Comparison of ENCODE assay signal across 16 cellular contexts in the genomic region with DNA sequence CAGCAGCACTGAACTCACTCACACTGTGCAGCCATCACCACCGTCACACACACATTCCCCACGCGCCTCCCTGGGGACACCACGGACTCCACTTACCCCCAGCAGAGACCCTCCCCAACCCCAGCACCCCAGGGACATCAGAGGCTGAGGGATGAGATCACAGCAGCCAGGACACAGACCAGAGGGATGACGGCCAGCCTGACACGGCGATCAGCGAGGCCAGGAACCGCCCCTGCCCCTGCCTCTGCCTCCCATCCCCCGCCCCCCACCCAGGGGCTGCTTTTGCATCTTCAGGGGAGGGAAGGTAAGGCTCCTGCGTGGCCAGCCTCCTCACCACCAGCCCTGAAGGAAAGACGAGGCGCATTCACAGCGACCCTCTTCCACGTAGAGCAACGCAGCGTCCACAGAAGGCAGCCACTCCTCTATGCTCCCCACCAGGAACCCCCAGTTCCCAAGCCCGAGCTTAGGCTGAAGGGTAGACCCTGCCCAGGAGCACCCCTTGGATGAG.
DNase-seq lines count a peak whose midpoint lies in the region; ATAC-seq, FAIRE-seq and TF ChIP-seq lines count a peak whose summit lies in the region.
"Had no signal": no experiment of that assay in that cellular context is flagged by ENCODE, and none has a peak within 500 bp of the region (broad histone marks: within the 10 kb centered on the region; RNA-seq: fewer than 3 reads in every experiment).

No MANE protein-coding gene starts in this region.

- H3K27me3 Mint-ChIP-seq in MCF 10A (ENCODE audit: insufficient read depth, unreplicated experiment) (no peaks in the 10 kb centered on the region), astrocyte (ENCODE audit: low read depth, unreplicated experiment) (no peaks in the 10 kb centered on the region)
- H3K27me3 Mint-ChIP-seq: naive thymus-derived CD4-positive, alpha-beta T cell; T-cell had no signal

- TF ChIP-seq CTCF in MCF 10A (IDR thresholded peaks at IDR 0.05; ENCODE audit: unreplicated experiment) (no peak), breast epithelium (IDR thresholded peaks at IDR 0.05) (no peak), astrocyte (IDR thresholded peaks at IDR 0.05; ENCODE audit: insufficient read depth, low read depth, low read length) (no peak), psoas muscle (IDR thresholded peaks at IDR 0.05) (no peak)

- H3K23ac ChIP-seq in mesenchymal stem cell (ENCODE audit: low read length in 2 of 2), result no peak overlapping the region

- H3K9ac ChIP-seq in astrocyte (ENCODE audit: low read length), result peak overlapping the region; percentile 43
- H3K9ac ChIP-seq in mesenchymal stem cell (ENCODE audit: low read length), result no peak overlapping the region
- H3K9ac ChIP-seq: KMS-11 had no signal

- H3K4me2 ChIP-seq in astrocyte (ENCODE audit: low read length), result no peak overlapping the region
- no peak overlapping the region for H3K4me2 ChIP-seq in mesenchymal stem cell (ENCODE audit: low read length, poor library complexity, severe bottlenecking)
- H3K4me2 ChIP-seq: KMS-11 had no signal

- H3K27ac Mint-ChIP-seq in MCF 10A (ENCODE audit: low read depth, unreplicated experiment) (peak overlapping the region; percentile 83), astrocyte (ENCODE audit: unreplicated experiment) (peak overlapping the region; percentile 75)
- H3K27ac Mint-ChIP-seq: naive thymus-derived CD4-positive, alpha-beta T cell; T-cell had no signal

- 75% methylated on average over 17 of the region's 18 CpGs for WGBS in mesenchymal stem cell
- 83 to 85% (median 85%) methylated on average over 16 to 18 of the region's 18 CpGs for WGBS in psoas muscle, 3 donors

- BruUV-seq in MCF 10A (replicated peaks; lab: Mats Ljungman, UMichigan), result no TSS peak

- H2AFZ ChIP-seq in astrocyte (ENCODE audit: low read depth, low read length), result no peak overlapping the region
- no peak overlapping the region for H2AFZ ChIP-seq in mesenchymal stem cell (ENCODE audit: low read depth, low read length)

- H2BK12ac ChIP-seq in mesenchymal stem cell (ENCODE audit: low read length in 2 of 2), result peak overlapping the region; percentile 56 to 69

- H3K4me3 ChIP-seq in breast epithelium, result no peak overlapping the region
- H3K4me3 ChIP-seq in astrocyte (ENCODE audit: insufficient read depth, low read depth, low read length), result no peak overlapping the region
- H3K4me3 ChIP-seq in mesenchymal stem cell (ENCODE audit: insufficient read depth in 1 of 2, low read depth in 1 of 2, low read length in 2 of 2), result no peak overlapping the region
- no peak overlapping the region for H3K4me3 ChIP-seq in psoas muscle
- H3K4me3 ChIP-seq: uterus had no signal

- intact Hi-C loops in MCF 10A (cut with micrococcal nuclease), result no loop called here
- intact Hi-C loops in breast epithelium (cut with DNase I; ENCODE audit: low total_unique reads), result loop anchor here (10.0 kb wide), 1 partner anchor 53 kb away; no protein-coding TSS in a partner anchor
- intact Hi-C loops in psoas muscle (cut with DNase I), result no loop called here

- H4K20me1 ChIP-seq in astrocyte (ENCODE audit: insufficient read depth, low read length), result peaks cover 65% of the 10 kb centered on the region

- no peak overlapping the region for H2BK15ac ChIP-seq in mesenchymal stem cell (ENCODE audit: low read depth, poor library complexity, severe bottlenecking)

- POLR2A ChIA-PET in MCF 10A (lab: Yijun Ruan, JAX), result interaction anchor here (0.5 to 1.6 kb wide), 2 partner anchors 14 to 27 kb away, joined by 3 to 6 read pairs; no protein-coding TSS in a partner anchor

- no peak for TF ChIP-seq POLR2A in breast epithelium (IDR thresholded peaks at IDR 0.05)

- H2AK5ac ChIP-seq in mesenchymal stem cell (ENCODE audit: low read length, severe bottlenecking), result no peak overlapping the region

- H4K8ac ChIP-seq in mesenchymal stem cell (ENCODE audit: low read length), result peak overlapping the region; percentile 92

- peak overlapping the region; percentile 46 to 71 for H3K4ac ChIP-seq in mesenchymal stem cell (ENCODE audit: low read depth in 1 of 2, low read length in 2 of 2)

- no peak for ATAC-seq in psoas muscle
- ATAC-seq: naive thymus-derived CD4-positive, alpha-beta T cell; T-cell had no signal

- no peaks in the 10 kb centered on the region for H3K9me3 Mint-ChIP-seq in MCF 10A (ENCODE audit: unreplicated experiment)
- no peaks in the 10 kb centered on the region for H3K9me3 Mint-ChIP-seq in astrocyte (ENCODE audit: unreplicated experiment)
- H3K9me3 Mint-ChIP-seq: naive thymus-derived CD4-positive, alpha-beta T cell; T-cell had no signal

- CTCF ChIA-PET in MCF 10A (lab: Yijun Ruan, JAX), result interaction anchor here (1.1 kb wide), 1 partner anchor 145 kb away, joined by 3 read pairs; no protein-coding TSS in a partner anchor

- H3K18ac ChIP-seq in mesenchymal stem cell (ENCODE audit: low read depth in 1 of 2, low read length in 2 of 2), result peak overlapping the region; percentile 15 to 86

- H3K27ac ChIP-seq in breast epithelium (no peak overlapping the region), astrocyte (ENCODE audit: low read depth, low read length) (no peak overlapping the region), mesenchymal stem cell (ENCODE audit: low read length, poor library complexity, severe bottlenecking) (no peak overlapping the region), psoas muscle (no peak overlapping the region)
- H3K27ac ChIP-seq: C4-2B, KMS-11, uterus had no signal

- no peak overlapping the region for H3K4me3 Mint-ChIP-seq in MCF 10A (ENCODE audit: unreplicated experiment)
- peak overlapping the region; percentile 50 for H3K4me3 Mint-ChIP-seq in astrocyte (ENCODE audit: unreplicated experiment)
- H3K4me3 Mint-ChIP-seq: naive thymus-derived CD4-positive, alpha-beta T cell; T-cell had no signal

- H4K91ac ChIP-seq in mesenchymal stem cell (ENCODE audit: low read length), result peak overlapping the region; percentile 97

- no peaks in the 10 kb centered on the region for H3K9me3 ChIP-seq in breast epithelium
- no peaks in the 10 kb centered on the region for H3K9me3 ChIP-seq in astrocyte (ENCODE audit: insufficient read depth, low read depth, low read length)
- no peaks in the 10 kb centered on the region for H3K9me3 ChIP-seq in mesenchymal stem cell (ENCODE audit: control insufficient read depth, low read length)
- no peaks in the 10 kb centered on the region for H3K9me3 ChIP-seq in psoas muscle
- H3K9me3 ChIP-seq: uterus had no signal

- peak overlapping the region; percentile 22 for H2BK120ac ChIP-seq in mesenchymal stem cell (ENCODE audit: low read depth, low read length)

- DNase-seq in MCF 10A (ENCODE audit: unreplicated experiment), result no peak
- DNase-seq in breast epithelium (ENCODE audit: low spot score in 2 of 2), result no peak
- no peak for DNase-seq in astrocyte (ENCODE audit: low read depth)
- no peak for DNase-seq in mesenchymal stem cell
- DNase-seq in islet precursor cell, result no peak
- DNase-seq in psoas muscle, result no peak
- DNase-seq in superior temporal gyrus (ENCODE audit: extremely low spot score), result no peak
- no peak for DNase-seq in DMS79 (lab: John Stamatoyannopoulos, UW)
- DNase-seq: kidney; naive thymus-derived CD4-positive, alpha-beta T cell; stimulated activated CD4-positive, alpha-beta T cell treated with anti-CD3 and anti-CD28 coated beads, Interleukin-4, amount 100 ng/mL, for 24 hours; T-cell; uterus had no signal

- H2BK5ac ChIP-seq in mesenchymal stem cell (ENCODE audit: low read depth, low read length, poor library complexity, severe bottlenecking), result no peak overlapping the region

- no peaks in the 10 kb centered on the region for H3K36me3 ChIP-seq in breast epithelium
- H3K36me3 ChIP-seq in astrocyte (ENCODE audit: insufficient read depth, low read length), result no peaks in the 10 kb centered on the region
- H3K36me3 ChIP-seq in mesenchymal stem cell (ENCODE audit: control insufficient read depth in 1 of 2, insufficient read depth in 2 of 2, low read depth in 1 of 2, low read length in 2 of 2), result peaks cover 0 to 46% of the 10 kb centered on the region in 2 experiments
- no peaks in the 10 kb centered on the region for H3K36me3 ChIP-seq in psoas muscle (ENCODE audit: insufficient read depth in 1 of 2, low read depth in 1 of 2)
- H3K36me3 ChIP-seq: uterus had no signal

- H3K4me1 ChIP-seq in breast epithelium (no peaks in the 10 kb centered on the region), astrocyte (ENCODE audit: insufficient read depth, low read length) (peaks cover 26% of the 10 kb centered on the region), mesenchymal stem cell (ENCODE audit: control insufficient read depth, insufficient read depth, low read depth, low read length) (peaks cover 70% of the 10 kb centered on the region), psoas muscle (no peaks in the 10 kb centered on the region)
- H3K4me1 ChIP-seq: uterus had no signal

- no peak for FAIRE-seq in astrocyte (lab: Jason Lieb, UNC)
- FAIRE-seq: GM12892, kidney had no signal

- peaks cover 87% of the 10 kb centered on the region for H3K79me2 ChIP-seq in astrocyte (ENCODE audit: insufficient read depth, low read length)

- no peaks in the 10 kb centered on the region for H3K36me3 Mint-ChIP-seq in MCF 10A (ENCODE audit: insufficient read depth, unreplicated experiment)
- peaks cover 17% of the 10 kb centered on the region for H3K36me3 Mint-ChIP-seq in astrocyte (ENCODE audit: low read depth, unreplicated experiment)
- H3K36me3 Mint-ChIP-seq: naive thymus-derived CD4-positive, alpha-beta T cell; T-cell had no signal

- H3K14ac ChIP-seq in mesenchymal stem cell (ENCODE audit: low read length in 2 of 2), result no peak overlapping the region

- no peaks in the 10 kb centered on the region for H3K27me3 ChIP-seq in breast epithelium
- no peaks in the 10 kb centered on the region for H3K27me3 ChIP-seq in astrocyte (ENCODE audit: insufficient read depth, low read length)
- H3K27me3 ChIP-seq in mesenchymal stem cell (ENCODE audit: control insufficient read depth in 1 of 2, insufficient read depth in 1 of 2, low read length in 2 of 2), result no peaks in the 10 kb centered on the region
- peaks cover 0 to 10% (median 9%) of the 10 kb centered on the region in 3 donors for H3K27me3 ChIP-seq in psoas muscle (ENCODE audit: insufficient read depth in 3 of 3, low read length in 2 of 3)
- H3K27me3 ChIP-seq: uterus had no signal

- peaks cover 23% of the 10 kb centered on the region for H3K4me1 Mint-ChIP-seq in MCF 10A (ENCODE audit: insufficient read depth, unreplicated experiment)
- H3K4me1 Mint-ChIP-seq in astrocyte (ENCODE audit: low read depth, unreplicated experiment), result peaks cover 34% of the 10 kb centered on the region
- H3K4me1 Mint-ChIP-seq: T-cell had no signal

- peaks cover 35% of the 10 kb centered on the region for H3K79me1 ChIP-seq in mesenchymal stem cell (replicated peaks; ENCODE audit: low read length, poor library complexity, severe bottlenecking)
